16 cellular contexts compared by ENCODE assay signal in genomic region chr7:156445997-156446761, GRCh38.
A peak's percentile ranks its signal among the peaks of the same experiment; 100 is the strongest.
DNase-seq lines count a peak whose midpoint lies in the region; ATAC-seq, FAIRE-seq and TF ChIP-seq lines count a peak whose summit lies in the region.
"Had no signal": no experiment of that assay in that cellular context is flagged by ENCODE, and none has a peak within 500 bp of the region (broad histone marks: within the 10 kb centered on the region; RNA-seq: fewer than 3 reads in every experiment).

No MANE protein-coding gene starts in this region.

- H4K91ac ChIP-seq in H1 (replicated peaks; ENCODE audit: insufficient read length, low read length) (no peak overlapping the region), neuronal stem cell (ENCODE audit: low read depth, low read length, poor library complexity) (no peak overlapping the region)

- H3K9me3 ChIP-seq in H1 (ENCODE audit: insufficient read depth in 2 of 2, low read depth in 1 of 2, low read length in 1 of 2) (no peaks in the 10 kb centered on the region; a peak in 1 of 4 replicates), neuronal stem cell (replicated peaks in 1 of 2; ENCODE audit: control insufficient read depth in 2 of 2, insufficient read depth in 1 of 2, low read depth in 1 of 2, low read length in 2 of 2) (peaks cover 0 to 3% of the 10 kb centered on the region in 2 donors), vagina (no peaks in the 10 kb centered on the region)
- H3K9me3 ChIP-seq: BLaER1 had no signal

- H3K14ac ChIP-seq in H1 (ENCODE audit: insufficient read length) (no peak overlapping the region), neuronal stem cell (ENCODE audit: low read length) (no peak overlapping the region)

- TF ChIP-seq RAD21 in H1 (IDR thresholded peaks at IDR 0.05 in 1 of 2, conservative IDR thresholded peaks at IDR 0.05 in 1 of 2; ENCODE audit: low read depth in 2 of 2, low read length in 2 of 2) = no peak

- H3K4me2 ChIP-seq in H1 (ENCODE audit: insufficient read depth in 1 of 2, low read depth in 2 of 2, low read length in 2 of 2) = no peak overlapping the region
- H3K4me2 ChIP-seq in neuronal stem cell (ENCODE audit: insufficient read depth, low read length, poor library complexity, severe bottlenecking) = no peak overlapping the region
- H3K4me2 ChIP-seq: BLaER1 had no signal

- TF ChIP-seq EP300 in H1 (IDR thresholded peaks at IDR 0.05; ENCODE audit: borderline replicate concordance in 1 of 2, low read depth in 2 of 2, low read length in 2 of 2) = no peak

- no peaks in the 10 kb centered on the region for H3K27me3 ChIP-seq in H1 (replicated peaks in 1 of 4; ENCODE audit: control insufficient read depth in 3 of 4, extremely low read depth in 1 of 4, insufficient read depth in 3 of 4, low read length in 3 of 4)
- peaks cover 0 to 3% (median 0%) of the 10 kb centered on the region in 3 experiments for H3K27me3 ChIP-seq in neuronal stem cell (ENCODE audit: control insufficient read depth in 3 of 3, insufficient read depth in 3 of 3, low read depth in 1 of 3, low read length in 3 of 3)
- H3K27me3 ChIP-seq in vagina = no peaks in the 10 kb centered on the region
- H3K27me3 ChIP-seq: BLaER1 had no signal

- H2AK5ac ChIP-seq in H1 (ENCODE audit: low read depth, low read length) (no peak overlapping the region), neuronal stem cell (ENCODE audit: low read depth, low read length) (peak overlapping the region; percentile 38)

- no peak overlapping the region for H3K4ac ChIP-seq in H1 (replicated peaks; ENCODE audit: insufficient read length, low read depth, low read length)
- no peak overlapping the region for H3K4ac ChIP-seq in neuronal stem cell (ENCODE audit: low read length)

- no peaks in the 10 kb centered on the region for H3K79me2 ChIP-seq in H1 (ENCODE audit: control insufficient read depth in 1 of 2, insufficient read depth in 2 of 2, low read length in 2 of 2)

- H3K23ac ChIP-seq in H1 (ENCODE audit: insufficient read length) (no peak overlapping the region), neuronal stem cell (ENCODE audit: low read depth, low read length, poor library complexity) (peak overlapping the region; percentile 76)

- intact Hi-C loops in cardiac septum (cut with DNase I) = no loop called here
- intact Hi-C loops in left ventricle myocardium superior (cut with micrococcal nuclease) = no loop called here
- intact Hi-C loops in vagina (cut with DNase I) = no loop called here

- H3K56ac ChIP-seq in H1 (replicated peaks; ENCODE audit: insufficient read length, low read depth, low read length) = no peak overlapping the region

- no peak overlapping the region for H2BK120ac ChIP-seq in H1 (replicated peaks; ENCODE audit: low read depth, low read length)
- peak overlapping the region; percentile 40 for H2BK120ac ChIP-seq in neuronal stem cell (ENCODE audit: low read depth, low read length)

- CTCF ChIA-PET in H1 (lab: Charles Lee; ENCODE audit: partially characterized antibody) = no interaction called here

- H3K4me3 ChIP-seq in H1 (ENCODE audit: extremely low read depth in 1 of 4, insufficient read depth in 2 of 4, low read depth in 3 of 4, low read length in 4 of 4) (no peak overlapping the region), neuronal stem cell (ENCODE audit: low read length in 2 of 2) (no peak overlapping the region), vagina (no peak overlapping the region)
- H3K4me3 ChIP-seq: BLaER1 had no signal

- H4K20me1 ChIP-seq in H1 (replicated peaks in 1 of 2; ENCODE audit: control insufficient read depth in 1 of 2, insufficient read depth in 2 of 2, low read length in 2 of 2) = peaks cover 0 to 5% of the 10 kb centered on the region in 2 experiments
- H4K20me1 ChIP-seq: BLaER1 had no signal

- no peak for FAIRE-seq in H1 (lab: Jason Lieb, UNC)
- FAIRE-seq: HTR-8/SVneo had no signal

- H2BK20ac ChIP-seq in H1 (ENCODE audit: low read length) = no peak overlapping the region

- no peak for ATAC-seq in left ventricle myocardium superior
- no peak for ATAC-seq in GM19023 (IDR thresholded peaks at IDR 0.05; ENCODE audit: unreplicated experiment)

- TF ChIP-seq CTCF in H1 (IDR thresholded peaks at IDR 0.05; ENCODE audit: control extremely low read depth in 1 of 3, insufficient read depth in 1 of 3, low read depth in 1 of 3, low read length in 3 of 3) (no peak), vagina (IDR thresholded peaks at IDR 0.05) (no peak)

- H4K5ac ChIP-seq in H1 (ENCODE audit: insufficient read length, low read depth, low read length) = no peak overlapping the region

- no peak overlapping the region for H3K27ac ChIP-seq in H1 (ENCODE audit: low read depth, low read length)
- no peak overlapping the region for H3K27ac ChIP-seq in neuronal stem cell (replicated peaks; ENCODE audit: low read length)
- no peak overlapping the region for H3K27ac ChIP-seq in vagina
- H3K27ac ChIP-seq: BLaER1 had no signal

- H4K8ac ChIP-seq in H1 (ENCODE audit: extremely low read depth, insufficient read depth, low read length) (peak overlapping the region; percentile 58; the same call in 1 of the 2 replicates), neuronal stem cell (ENCODE audit: low read depth, low read length) (no peak overlapping the region)

- H3K4me1 ChIP-seq in H1 (replicated peaks in 1 of 4; ENCODE audit: control insufficient read depth in 3 of 4, insufficient read depth in 4 of 4, low read length in 3 of 4) = peaks cover 0 to 4% (median under 1%) of the 10 kb centered on the region in 4 experiments; a peak in 1 of 7 replicates
- no peaks in the 10 kb centered on the region for H3K4me1 ChIP-seq in neuronal stem cell (ENCODE audit: control insufficient read depth in 2 of 2, insufficient read depth in 1 of 2, low read depth in 1 of 2, low read length in 2 of 2)
- no peaks in the 10 kb centered on the region for H3K4me1 ChIP-seq in vagina
- H3K4me1 ChIP-seq: BLaER1 had no signal

- 85% methylated on average over 16 of the region's 16 CpGs; no CpG with 5 or more reads in 1 of the 2 experiments for WGBS in H1 (ENCODE audit: extremely low coverage in 1 of 2, insufficient coverage in 1 of 2, insufficient read length in 1 of 2, insufficient replicate concordance in 2 of 2, low coverage in 1 of 2, low lambda C conversion rate in 2 of 2, missing lambda C conversion rate in 1 of 2), 2 experiments
- no CpG with 5 or more reads among the region's 16 CpGs for WGBS in neuronal stem cell (ENCODE audit: extremely low coverage in 2 of 2, insufficient read length in 2 of 2, insufficient replicate concordance in 1 of 2), 2 donors

- TF ChIP-seq POLR2A in H1 (IDR thresholded peaks at IDR 0.05; ENCODE audit: control extremely low read depth in 1 of 2, low read depth in 2 of 2, low read length in 2 of 2) (no peak), vagina (IDR thresholded peaks at IDR 0.05) (no peak)

- H2BK5ac ChIP-seq in H1 (ENCODE audit: low read depth, low read length) = no peak overlapping the region
- H2BK5ac ChIP-seq in neuronal stem cell (ENCODE audit: low read length) = no peak overlapping the region

- no peak overlapping the region for H2BK12ac ChIP-seq in H1 (ENCODE audit: low read depth, low read length)
- H2BK12ac ChIP-seq in neuronal stem cell (ENCODE audit: low read length) = no peak overlapping the region

- peaks cover 10% of the 10 kb centered on the region; the same call in 1 of the 2 replicates for H3K23me2 ChIP-seq in H1 (ENCODE audit: low read depth, low read length)

- POLR2A ChIA-PET in H1 (lab: Charles Lee; ENCODE audit: partially characterized antibody) = no interaction called here

- H3K9ac ChIP-seq in H1 (replicated peaks in 1 of 4; ENCODE audit: extremely low read depth in 1 of 4, low read depth in 3 of 4, low read length in 3 of 4) (no peak overlapping the region), neuronal stem cell (ENCODE audit: low read depth, low read length, poor library complexity) (no peak overlapping the region)
- H3K9ac ChIP-seq: BLaER1 had no signal

- peak; percentile 39 for DNase-seq in cardiac septum (ENCODE audit: low spot score)
- no peak for DNase-seq in left ventricle myocardium superior
- no peak for DNase-seq in H1 (ENCODE audit: low read depth in 1 of 2, low spot score in 2 of 2)
- no peak for DNase-seq in neuronal stem cell (ENCODE audit: low spot score)
- peak; percentile 61 to 72 for DNase-seq in vagina (ENCODE audit: extremely low spot score in 2 of 2)
- DNase-seq in NCI-H128 (lab: John Stamatoyannopoulos, UW; ENCODE audit: unreplicated experiment) = no peak
- DNase-seq: 8988T; CD4-positive, alpha-beta memory T cell; DMS153; DMS79; GDM1; GOT3; H9 had no signal

- H2BK15ac ChIP-seq in H1 (ENCODE audit: low read length) = no peak overlapping the region
- H2BK15ac ChIP-seq in neuronal stem cell (ENCODE audit: low read length) = no peak overlapping the region

- H3K18ac ChIP-seq in H1 (ENCODE audit: extremely low read depth, low read length) (no peak overlapping the region), neuronal stem cell (ENCODE audit: low read length) (no peak overlapping the region)

- no peak overlapping the region for H2AFZ ChIP-seq in H1 (ENCODE audit: low read length)
- H2AFZ ChIP-seq in neuronal stem cell (ENCODE audit: low read length) = no peak overlapping the region

- no peaks in the 10 kb centered on the region; a peak in 1 of 8 replicates for H3K36me3 ChIP-seq in H1 (ENCODE audit: control insufficient read depth in 2 of 4, insufficient read depth in 4 of 4, low read length in 3 of 4)
- no peaks in the 10 kb centered on the region for H3K36me3 ChIP-seq in neuronal stem cell (replicated peaks in 1 of 2; ENCODE audit: control insufficient read depth in 2 of 2, insufficient read depth in 2 of 2, low read length in 2 of 2)
- no peaks in the 10 kb centered on the region for H3K36me3 ChIP-seq in vagina
- H3K36me3 ChIP-seq: BLaER1 had no signal

- H3K79me1 ChIP-seq in H1 (ENCODE audit: low read depth, low read length) = no peaks in the 10 kb centered on the region
- H3K79me1 ChIP-seq in neuronal stem cell (ENCODE audit: low read depth, low read length) = peaks cover 2% of the 10 kb centered on the region

TF ChIP-seq in H1, 55 proteins besides CTCF, POLR2A, EP300 and RAD21 (continues in another document):
- no peak for TF ChIP-seq EZH2 (IDR thresholded peaks at IDR 0.05; ENCODE audit: low read depth, low read length, severe bottlenecking)
- TF ChIP-seq, protein P1, sequence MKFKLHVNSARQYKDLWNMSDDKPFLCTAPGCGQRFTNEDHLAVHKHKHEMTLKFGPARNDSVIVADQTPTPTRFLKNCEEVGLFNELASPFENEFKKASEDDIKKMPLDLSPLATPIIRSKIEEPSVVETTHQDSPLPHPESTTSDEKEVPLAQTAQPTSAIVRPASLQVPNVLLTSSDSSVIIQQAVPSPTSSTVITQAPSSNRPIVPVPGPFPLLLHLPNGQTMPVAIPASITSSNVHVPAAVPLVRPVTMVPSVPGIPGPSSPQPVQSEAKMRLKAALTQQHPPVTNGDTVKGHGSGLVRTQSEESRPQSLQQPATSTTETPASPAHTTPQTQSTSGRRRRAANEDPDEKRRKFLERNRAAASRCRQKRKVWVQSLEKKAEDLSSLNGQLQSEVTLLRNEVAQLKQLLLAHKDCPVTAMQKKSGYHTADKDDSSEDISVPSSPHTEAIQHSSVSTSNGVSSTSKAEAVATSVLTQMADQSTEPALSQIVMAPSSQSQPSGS (IDR thresholded peaks at IDR 0.05; ENCODE audit: low read length) = no peak
- TF ChIP-seq TBP (IDR thresholded peaks at IDR 0.05; ENCODE audit: low read depth, low read length) = no peak
- TF ChIP-seq, protein P2, sequence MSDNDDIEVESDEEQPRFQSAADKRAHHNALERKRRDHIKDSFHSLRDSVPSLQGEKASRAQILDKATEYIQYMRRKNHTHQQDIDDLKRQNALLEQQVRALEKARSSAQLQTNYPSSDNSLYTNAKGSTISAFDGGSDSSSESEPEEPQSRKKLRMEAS (IDR thresholded peaks at IDR 0.05) = no peak

Comparison
In these comparisons a context has a peak if more than half of its experiments do, and no peak if none do; other contexts are left out.
1. DNase-seq: peak in cardiac septum (single experiment) and vagina (2 of 2); none in left ventricle myocardium superior (single experiment), H1 (0 of 2), neuronal stem cell (single experiment) and NCI-H128 (single experiment).